In genomic region chr14:47917344-47917954, GRCh38 we compare ENCODE assay signal across 8 cellular contexts.
DNase-seq lines count a peak whose midpoint lies in the region; ATAC-seq and TF ChIP-seq lines count a peak whose summit lies in the region.

No MANE protein-coding gene starts in this region.

- H3K9me3 ChIP-seq in AG04450 (ENCODE audit: control insufficient read depth, insufficient read depth, low read length) (peaks cover 11% of the 10 kb centered on the region), GM23248 (ENCODE audit: low read depth) (no peaks in the 10 kb centered on the region), Panc1 (ENCODE audit: control insufficient read depth, insufficient read depth, low read depth, low read length) (no peaks in the 10 kb centered on the region), gastroesophageal sphincter (no peaks in the 10 kb centered on the region), tibial nerve (no peaks in the 10 kb centered on the region)

- no peak overlapping the region for H3K4me2 ChIP-seq in GM23248 (ENCODE audit: unreplicated experiment)

- H3K36me3 ChIP-seq in GM23248 (ENCODE audit: low read depth) (no peaks in the 10 kb centered on the region), Panc1 (ENCODE audit: control insufficient read depth, insufficient read depth, low read length) (no peaks in the 10 kb centered on the region), gastroesophageal sphincter (no peaks in the 10 kb centered on the region), tibial nerve (no peaks in the 10 kb centered on the region)

- TF ChIP-seq POLR2A in gastroesophageal sphincter (IDR thresholded peaks at IDR 0.05) (no peak), tibial nerve (IDR thresholded peaks at IDR 0.05) (no peak)

- H3K4me3 ChIP-seq in AG04450 (ENCODE audit: low read depth, low read length) (no peak overlapping the region), GM23248 (no peak overlapping the region), Panc1 (ENCODE audit: low read depth in 2 of 2, low read length in 2 of 2) (no peak overlapping the region), gastroesophageal sphincter (no peak overlapping the region), tibial nerve (no peak overlapping the region)

- no TSS peak for BruUV-seq in Panc1 (replicated peaks; lab: Mats Ljungman, UMichigan)

- no peak for DNase-seq in AG04450 (ENCODE audit: low read depth, low spot score)
- peak; percentile 32 for DNase-seq in GM23248
- DNase-seq in Panc1 (ENCODE audit: low read depth, low spot score), result no peak
- peak in 1 of 2 donors; percentile 19 for DNase-seq in tibial nerve (ENCODE audit: low spot score in 2 of 2)
- DNase-seq in activated CD4-positive, CD25-positive, alpha-beta regulatory T cell treated with anti-CD3 and anti-CD28 coated beads, Interleukin-2, amount 50 U/mL, for 72 hours, result no peak
- DNase-seq in activated CD8-positive, alpha-beta memory T cell treated with anti-CD3 and anti-CD28 coated beads, Interleukin-2, amount 50 U/mL, for 48 hours, result no peak

- intact Hi-C loops in Panc1 (cut with micrococcal nuclease; ENCODE audit: unreplicated experiment), result loop anchor here (5.0 kb wide), 1 partner anchor 1255 kb away; no protein-coding TSS in a partner anchor

- TF ChIP-seq EP300 in gastroesophageal sphincter (IDR thresholded peaks at IDR 0.05) (no peak), tibial nerve (IDR thresholded peaks at IDR 0.05) (no peak)

- H3K27me3 ChIP-seq in AG04450 (ENCODE audit: control insufficient read depth, insufficient read depth, low read length) (no peaks in the 10 kb centered on the region), GM23248 (replicated peaks; ENCODE audit: insufficient read depth) (no peaks in the 10 kb centered on the region), Panc1 (ENCODE audit: control insufficient read depth, insufficient read depth, low read length) (no peaks in the 10 kb centered on the region), gastroesophageal sphincter (no peaks in the 10 kb centered on the region), tibial nerve (no peaks in the 10 kb centered on the region)

- H3K9ac ChIP-seq in GM23248, result no peak overlapping the region

- H3K27ac ChIP-seq in AG04450 (ENCODE audit: low read depth, low read length) (no peak overlapping the region), GM23248 (no peak overlapping the region), Panc1 (ENCODE audit: low read length) (no peak overlapping the region), gastroesophageal sphincter (no peak overlapping the region), tibial nerve (no peak overlapping the region)

- 0 out of 2 replicates have a peak, but pooled peaks have one; percentile 15 for TF ChIP-seq CTCF in AG04450 (IDR thresholded peaks at IDR 0.05; ENCODE audit: low read depth, low read length)
- peak; percentile 34; the same call in 1 of the 2 replicates for TF ChIP-seq CTCF in Panc1 (IDR thresholded peaks at IDR 0.05)
- peak in 3 of 4 experiments; percentile 34 to 53 (median 47) for TF ChIP-seq CTCF in gastroesophageal sphincter (IDR thresholded peaks at IDR 0.05)
- peak in 4 of 5 experiments; percentile 32 to 60 (median 50) for TF ChIP-seq CTCF in tibial nerve (IDR thresholded peaks at IDR 0.05)

- no peak overlapping the region for H2AFZ ChIP-seq in GM23248

- CTCF ChIA-PET in AG04450 (lab: Charles Lee) (interaction anchor here (0.8 to 1.5 kb wide), 3 partner anchors 1255 to 1580 kb away, joined by 3 read pairs; no protein-coding TSS in a partner anchor), Panc1 (lab: Charles Lee) (no interaction called here)

- in situ Hi-C loops in GM23248 (cut with MboI) (loop anchor here (25.0 kb wide), 1 partner anchor 1245 kb away; no protein-coding TSS in a partner anchor), Panc1 (cut with HindIII; ENCODE audit: low pct_unique_long_range_greater_than_20kb, low sequenced_read_pairs) (no loop called here)

- H3K79me2 ChIP-seq in GM23248 (ENCODE audit: insufficient read depth), result no peaks in the 10 kb centered on the region

- H3F3A ChIP-seq in GM23248 (ENCODE audit: insufficient read depth), result no peaks in the 10 kb centered on the region

- H3K4me1 ChIP-seq in GM23248 (ENCODE audit: insufficient read depth) (no peaks in the 10 kb centered on the region), Panc1 (ENCODE audit: control insufficient read depth, insufficient read depth, low read length) (no peaks in the 10 kb centered on the region), gastroesophageal sphincter (no peaks in the 10 kb centered on the region), tibial nerve (peaks cover 0 to 3% (median 0%) of the 10 kb centered on the region in 4 donors)

- WGBS in GM23248 (ENCODE audit: low coverage in 1 of 2, low lambda C conversion rate in 2 of 2, missing lambda C conversion rate in 2 of 2), 2 experiments, result 30 to 35% methylated on average over 5 of the region's 5 CpGs
- WGBS in gastroesophageal sphincter (ENCODE audit: low coverage in 1 of 2), 2 donors, result 45 to 48% methylated on average over 4 to 5 of the region's 5 CpGs
- 54 to 56% methylated on average over 5 of the region's 5 CpGs for WGBS in tibial nerve, 2 donors

- ATAC-seq in Panc1 (no peak), gastroesophageal sphincter (no peak), HG03159 (IDR thresholded peaks at IDR 0.05; ENCODE audit: unreplicated experiment) (no peak)

- POLR2A ChIA-PET in AG04450 (lab: Yijun Ruan, JAX) (no interaction called here), Panc1 (lab: Charles Lee) (no interaction called here)

- H4K20me1 ChIP-seq in GM23248 (ENCODE audit: insufficient read depth), result no peaks in the 10 kb centered on the region

- no peaks in the 10 kb centered on the region for H3K9me2 ChIP-seq in GM23248 (ENCODE audit: insufficient read depth)
